In the genomic region with DNA sequence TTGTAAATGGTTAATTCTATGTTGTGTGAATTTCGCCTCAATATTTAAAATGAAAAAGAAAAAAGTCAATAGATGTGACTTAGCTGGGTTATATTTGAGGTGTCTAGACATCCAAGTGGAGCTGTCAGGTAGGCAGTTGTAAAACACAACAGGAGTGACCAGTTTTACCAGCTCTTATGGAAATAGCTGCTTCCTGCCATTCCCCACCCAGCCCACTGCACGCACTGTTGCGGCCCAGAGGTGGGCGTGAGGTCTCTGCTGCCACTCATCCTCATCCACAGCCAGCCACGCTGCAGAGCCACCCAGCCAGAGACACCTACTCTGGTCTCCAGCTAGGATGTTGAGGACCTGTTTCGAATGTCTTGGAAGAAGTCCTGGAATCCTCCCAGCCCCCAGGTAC, we compare ENCODE assay signal across 18 cellular contexts. TPM values are rescaled to one million over a fixed set of nuclear protein-coding genes. Genes with fewer than 3 reads are reported as not detected.
DNase-seq lines count a peak whose midpoint lies in the region; ATAC-seq and TF ChIP-seq lines count a peak whose summit lies in the region.
"Had no signal": no experiment of that assay in that cellular context is flagged by ENCODE, and none has a peak within 500 bp of the region (broad histone marks: within the 10 kb centered on the region; RNA-seq: fewer than 3 reads in every experiment).

No MANE protein-coding gene starts in this region.

- H3K27ac ChIP-seq in HEK293 (ENCODE audit: extremely low read depth, low read depth, low read length) = no peak overlapping the region
- H3K27ac ChIP-seq in PC-9 = no peak overlapping the region

- H3K79me2 ChIP-seq in PC-9 (ENCODE audit: low read depth) = no peaks in the 10 kb centered on the region

- H3K27me3 Mint-ChIP-seq in Caco-2 (ENCODE audit: insufficient read depth, unreplicated experiment) = no peaks in the 10 kb centered on the region
- H3K27me3 Mint-ChIP-seq in activated CD4-positive, alpha-beta T cell treated with anti-CD3 and anti-CD28 coated beads for 36 hours = peaks cover 7% of the 10 kb centered on the region

- peak; percentile 48 to 55 for DNase-seq in Caco-2
- DNase-seq in PC-9 = peak; percentile 29 to 53
- peak; percentile 45 for DNase-seq in left kidney (ENCODE audit: low read depth, low spot score)
- DNase-seq in AML-193 (lab: John Stamatoyannopoulos, UW) = no peak
- no peak for DNase-seq in activated CD4-positive, alpha-beta T cell treated with anti-CD3 and anti-CD28 coated beads for 36 hours
- DNase-seq: C1 segment of cervical spinal cord; CD8-positive, alpha-beta memory T cell; DND-41; IMR-90; Karpas-422; MG63; NCI-H1048; NCI-H1436 treated with DMSO at 0.1 percent for 48 hours; NCI-H2029 treated with DMSO at 0.1 percent for 48 hours; NCI-H2171 treated with DMSO at 0.1 percent for 48 hours had no signal

- H2AFZ ChIP-seq in PC-9 = no peak overlapping the region

- no peaks in the 10 kb centered on the region for H3K27me3 ChIP-seq in Caco-2 (replicated peaks; ENCODE audit: control insufficient read depth, insufficient read depth, low read length)
- H3K27me3 ChIP-seq in PC-9 (ENCODE audit: insufficient read depth, low read depth) = no peaks in the 10 kb centered on the region
- H3K27me3 ChIP-seq: MG63 had no signal

- H3K4me1 ChIP-seq in Caco-2 (peaks cover 12% of the 10 kb centered on the region), HEK293 (ENCODE audit: control insufficient read depth, insufficient read depth, low read length) (peaks cover 2% of the 10 kb centered on the region; the same call in 1 of the 2 replicates), PC-9 (replicated peaks; ENCODE audit: insufficient read depth) (peaks cover 12% of the 10 kb centered on the region)

- no peak overlapping the region for H3K27ac Mint-ChIP-seq in Caco-2 (ENCODE audit: unreplicated experiment)
- H3K27ac Mint-ChIP-seq in activated CD4-positive, alpha-beta T cell treated with anti-CD3 and anti-CD28 coated beads for 36 hours = no peak overlapping the region
- H3K27ac Mint-ChIP-seq: CD8-positive, alpha-beta memory T cell had no signal

- intact Hi-C loops in Caco-2 (cut with micrococcal nuclease; ENCODE audit: unreplicated experiment) (no loop called here), PC-9 (cut with micrococcal nuclease; ENCODE audit: unreplicated experiment) (no loop called here)
- intact Hi-C loops in activated CD4-positive, alpha-beta T cell treated with anti-CD3 and anti-CD28 coated beads for 36 hours (cut with DNase I, micrococcal nuclease) = no loop called here

- H3K4me2 ChIP-seq in PC-9 = no peak overlapping the region

- H3K36me3 Mint-ChIP-seq in Caco-2 (ENCODE audit: insufficient read depth, unreplicated experiment) = no peaks in the 10 kb centered on the region
- H3K36me3 Mint-ChIP-seq in activated CD4-positive, alpha-beta T cell treated with anti-CD3 and anti-CD28 coated beads for 36 hours (ENCODE audit: low read depth) = peaks cover 2% of the 10 kb centered on the region
- H3K36me3 Mint-ChIP-seq: CD8-positive, alpha-beta memory T cell had no signal

- no peak for ATAC-seq in GM18909 (IDR thresholded peaks at IDR 0.05; ENCODE audit: poor library complexity, unreplicated experiment)
- ATAC-seq in activated CD4-positive, alpha-beta T cell treated with anti-CD3 and anti-CD28 coated beads for 36 hours = no peak
- ATAC-seq: Panc1 had no signal

- no peak overlapping the region for H3K4me3 Mint-ChIP-seq in Caco-2 (ENCODE audit: unreplicated experiment)
- H3K4me3 Mint-ChIP-seq in activated CD4-positive, alpha-beta T cell treated with anti-CD3 and anti-CD28 coated beads for 36 hours = no peak overlapping the region
- H3K4me3 Mint-ChIP-seq: CD8-positive, alpha-beta memory T cell had no signal

- TF ChIP-seq CTCF in Caco-2 (IDR thresholded peaks at IDR 0.05; ENCODE audit: insufficient read depth in 1 of 2, low read depth in 1 of 2, low read length in 1 of 2, severe bottlenecking in 1 of 2, unreplicated experiment in 1 of 2) (no peak), HEK293 (tag by site-specific recombination; IDR thresholded peaks at IDR 0.05) (no peak), PC-9 (conservative IDR thresholded peaks at IDR 0.05) (no peak)

- H3K36me3 ChIP-seq in Caco-2 (ENCODE audit: control insufficient read depth, insufficient read depth, low read length) (no peaks in the 10 kb centered on the region), HEK293 (ENCODE audit: control insufficient read depth in 2 of 2, insufficient read depth in 1 of 2, low read length in 2 of 2) (no peaks in the 10 kb centered on the region), PC-9 (ENCODE audit: low read depth) (no peaks in the 10 kb centered on the region)
- H3K36me3 ChIP-seq: MG63 had no signal

- POLR2A ChIA-PET in Caco-2 (lab: Charles Lee) = interaction anchor here (0.6 to 0.7 kb wide), 3 partner anchors 24 to 288 kb away, joined by 4 to 5 read pairs (median 5); no protein-coding TSS in a partner anchor
- POLR2A ChIA-PET in HEK293 (lab: Yijun Ruan, JAX) = interaction anchor here (0.7 kb wide), 1 partner anchor 9 kb away, joined by 3 read pairs; no protein-coding TSS in a partner anchor
- POLR2A ChIA-PET in PC-9 (lab: Charles Lee; ENCODE audit: unreplicated experiment) = interaction anchor here (0.5 kb wide), 1 partner anchor 481 kb away, joined by 4 read pairs; no protein-coding TSS in a partner anchor
- POLR2A ChIA-PET in activated CD4-positive, alpha-beta T cell treated with anti-CD3 and anti-CD28 coated beads for 36 hours (lab: Charles Lee) = no interaction called here

- H3K9me3 ChIP-seq in Caco-2 (0 out of 2 replicates have a peak, but pooled peaks cover 3% of the 10 kb centered on the region), HEK293 (ENCODE audit: control insufficient read depth, insufficient read depth, low read depth, low read length) (no peaks in the 10 kb centered on the region), PC-9 (ENCODE audit: insufficient read depth, low read depth) (no peaks in the 10 kb centered on the region)
- H3K9me3 ChIP-seq: MG63 had no signal

- no TSS peak for BruUV-seq in Caco-2 (replicated peaks; lab: Mats Ljungman, UMichigan)
- BruUV-seq in PC-9 (replicated peaks; lab: Mats Ljungman, UMichigan) = no TSS peak

- peaks cover 26% of the 10 kb centered on the region for H3K4me1 Mint-ChIP-seq in Caco-2 (ENCODE audit: low read depth, unreplicated experiment)
- H3K4me1 Mint-ChIP-seq in activated CD4-positive, alpha-beta T cell treated with anti-CD3 and anti-CD28 coated beads for 36 hours = no peaks in the 10 kb centered on the region
- H3K4me1 Mint-ChIP-seq: CD8-positive, alpha-beta memory T cell had no signal

- no peaks in the 10 kb centered on the region for H4K20me1 ChIP-seq in PC-9 (ENCODE audit: insufficient read depth)

- no peaks in the 10 kb centered on the region for H3K9me2 ChIP-seq in PC-9 (ENCODE audit: insufficient read depth)

- H3K9me3 Mint-ChIP-seq in Caco-2 (ENCODE audit: unreplicated experiment) = peaks cover 10% of the 10 kb centered on the region
- H3K9me3 Mint-ChIP-seq in activated CD4-positive, alpha-beta T cell treated with anti-CD3 and anti-CD28 coated beads for 36 hours (ENCODE audit: low read depth) = no peaks in the 10 kb centered on the region
- H3K9me3 Mint-ChIP-seq: CD8-positive, alpha-beta memory T cell had no signal

- CTCF ChIA-PET in Caco-2 (lab: Charles Lee) = no interaction called here
- CTCF ChIA-PET in HEK293 (lab: Yijun Ruan, JAX) = interaction anchor here (0.5 to 1.2 kb wide), 2 partner anchors 25 to 29 kb away, joined by 3 read pairs; no protein-coding TSS in a partner anchor
- CTCF ChIA-PET in PC-9 (lab: Charles Lee) = interaction anchor here (0.7 kb wide), 1 partner anchor 322 kb away, joined by 4 read pairs; no protein-coding TSS in a partner anchor
- CTCF ChIA-PET in activated CD4-positive, alpha-beta T cell treated with anti-CD3 and anti-CD28 coated beads for 36 hours (lab: Charles Lee) = interaction anchor here (0.7 to 0.8 kb wide), 2 partner anchors 50 to 867 kb away, joined by 3 to 6 read pairs; no protein-coding TSS in a partner anchor

- H3K4me3 ChIP-seq in Caco-2 (ENCODE audit: low read depth, low read length) (no peak overlapping the region), HEK293 (ENCODE audit: low read depth, low read length) (no peak overlapping the region), PC-9 (no peak overlapping the region)
- H3K4me3 ChIP-seq: MG63 had no signal

- H3F3A ChIP-seq in PC-9 (ENCODE audit: insufficient read depth, low read depth) = no peaks in the 10 kb centered on the region

TF ChIP-seq in HEK293, 187 proteins besides CTCF, POLR2A, EP300 and RAD21:
- peak; percentile 27; the same call in 1 of the 2 replicates for TF ChIP-seq EGR2 (tag by site-specific recombination; IDR thresholded peaks at IDR 0.05; ENCODE audit: low read depth)
- TF ChIP-seq, protein P1, sequence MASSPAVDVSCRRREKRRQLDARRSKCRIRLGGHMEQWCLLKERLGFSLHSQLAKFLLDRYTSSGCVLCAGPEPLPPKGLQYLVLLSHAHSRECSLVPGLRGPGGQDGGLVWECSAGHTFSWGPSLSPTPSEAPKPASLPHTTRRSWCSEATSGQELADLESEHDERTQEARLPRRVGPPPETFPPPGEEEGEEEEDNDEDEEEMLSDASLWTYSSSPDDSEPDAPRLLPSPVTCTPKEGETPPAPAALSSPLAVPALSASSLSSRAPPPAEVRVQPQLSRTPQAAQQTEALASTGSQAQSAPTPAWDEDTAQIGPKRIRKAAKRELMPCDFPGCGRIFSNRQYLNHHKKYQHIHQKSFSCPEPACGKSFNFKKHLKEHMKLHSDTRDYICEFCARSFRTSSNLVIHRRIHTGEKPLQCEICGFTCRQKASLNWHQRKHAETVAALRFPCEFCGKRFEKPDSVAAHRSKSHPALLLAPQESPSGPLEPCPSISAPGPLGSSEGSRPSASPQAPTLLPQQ (tag by site-specific recombination; IDR thresholded peaks at IDR 0.05) = no peak

RNA-seq across cellular contexts. Expression of a gene that starts 3.4 kb away (rescaled TPM):
- total RNA-seq in Caco-2 (2022) = 1.3 and 1.8 TPM in 2 replicates
- 15.7 and 16.5 TPM in 2 replicates for total RNA-seq in PC-9 (2021)
- not detected for total RNA-seq in activated CD4-positive, alpha-beta T cell treated with anti-CD3 and anti-CD28 coated beads for 36 hours
- total RNA-seq: CD8-positive, alpha-beta memory T cell; IMR-90 had no signal

RNA-seq across cellular contexts. Expression of a gene that starts 19.5 kb away (rescaled TPM):
- 190 and 192 TPM in 2 replicates for total RNA-seq in Caco-2 (2022)
- 114 and 125 TPM in 2 replicates for total RNA-seq in PC-9 (2021)
- total RNA-seq in activated CD4-positive, alpha-beta T cell treated with anti-CD3 and anti-CD28 coated beads for 36 hours = 100 to 1,000 TPM; 103 to 141 TPM

RNA-seq across cellular contexts. Expression of a gene that starts 53.7 kb away (rescaled TPM):
- total RNA-seq in Caco-2 (2022) (39.5 and 42.8 TPM in 2 replicates), PC-9 (2021) (28.4 and 45.4 TPM in 2 replicates)
- 10 to 100 TPM; 20.2 to 22.7 TPM for total RNA-seq in activated CD4-positive, alpha-beta T cell treated with anti-CD3 and anti-CD28 coated beads for 36 hours

RNA-seq across cellular contexts. Expression of a gene that starts 53.8 kb away (rescaled TPM):
- total RNA-seq in Caco-2 (2022) (37.1 and 46.0 TPM in 2 replicates), PC-9 (2021) (12.4 and 14.1 TPM in 2 replicates)
- 1 to 10 TPM; 4.7 to 4.9 TPM for total RNA-seq in activated CD4-positive, alpha-beta T cell treated with anti-CD3 and anti-CD28 coated beads for 36 hours

Comparison
In these comparisons a context has a peak if more than half of its experiments do, and no peak if none do; other contexts are left out.
1. DNase-seq: peak in Caco-2 (2 of 2), PC-9 (2 of 2) and left kidney (single experiment); none in AML-193 (0 of 2) and activated CD4-positive, alpha-beta T cell treated with anti-CD3 and anti-CD28 coated beads for 36 hours (single experiment).